20 cellular contexts compared by ENCODE assay signal in genomic region chr5:132277971-132278964, GRCh38. TPM values are rescaled to one million over a fixed set of nuclear protein-coding genes. Genes with fewer than 3 reads are reported as not detected.
A peak's percentile ranks its signal among the peaks of the same experiment; 100 is the strongest.
DNase-seq lines count a peak whose midpoint lies in the region; ATAC-seq, FAIRE-seq and TF ChIP-seq lines count a peak whose summit lies in the region.
"Had no signal": no experiment of that assay in that cellular context is flagged by ENCODE, and none has a peak within 500 bp of the region (broad histone marks: within the 10 kb centered on the region; RNA-seq: fewer than 3 reads in every experiment).

No MANE protein-coding gene starts in this region.

- no peak overlapping the region for H3K4me3 ChIP-seq in SJCRH30
- H3K4me3 ChIP-seq in kidney (ENCODE audit: low read length in 2 of 2) = peak overlapping the region in 1 of 2 donors; percentile 74
- no peak overlapping the region for H3K4me3 ChIP-seq in small intestine (ENCODE audit: low read depth in 1 of 2, low read length in 2 of 2)
- H3K4me3 ChIP-seq: esophagus muscularis mucosa, heart left ventricle, left lung, upper lobe of left lung had no signal

- DNase-seq in SJCRH30 = no peak
- peak; percentile 63 for DNase-seq in kidney
- peak; percentile 95 for DNase-seq in small intestine
- DNase-seq in NCI-H510A treated with DMSO at 0.1 percent for 48 hours (lab: John Stamatoyannopoulos, UW) = no peak
- no peak for DNase-seq in NCI-H82 (lab: John Stamatoyannopoulos, UW)
- DNase-seq: activated CD4-positive, alpha-beta T cell treated with anti-CD3 and anti-CD28 coated beads, Interleukin-2, amount 10 ng/mL, durations not matched to agents 24 days and 14 days; activated T-cell treated with anti-CD3 and anti-CD28 coated beads, Interleukin-2, amount 50 U/mL, for 72 hours; C1 segment of cervical spinal cord; DMS79 treated with DMSO at 0.1 percent for 48 hours; heart left ventricle; KG1; left lung; naive thymus-derived CD4-positive, alpha-beta T cell; SHP77 treated with DMSO at 0.1 percent for 48 hours; stimulated activated CD4-positive, alpha-beta T cell treated with anti-CD3 and anti-CD28 coated beads, Interleukin-1b, Interleukin-23, amount 100 ng/mL, for 48 hours; T-helper 9 cell had no signal

- H3K27ac ChIP-seq in SJCRH30 = 0 out of 2 replicates have a peak overlapping the region, but pooled peaks have one; percentile 9
- H3K27ac ChIP-seq in kidney (ENCODE audit: low read depth in 2 of 2, low read length in 2 of 2) = peak overlapping the region; percentile 62 to 74
- H3K27ac ChIP-seq in small intestine (ENCODE audit: low read depth in 1 of 2, low read length in 1 of 2) = peak overlapping the region; percentile 72 to 73
- H3K27ac ChIP-seq: esophagus muscularis mucosa, heart left ventricle, left lung, upper lobe of left lung had no signal

- H3K9me3 ChIP-seq in SJCRH30 (replicated peaks) = no peaks in the 10 kb centered on the region
- no peaks in the 10 kb centered on the region for H3K9me3 ChIP-seq in kidney (ENCODE audit: control insufficient read depth in 1 of 2, low read length in 2 of 2)
- no peaks in the 10 kb centered on the region for H3K9me3 ChIP-seq in small intestine (ENCODE audit: control insufficient read depth, low read depth)
- H3K9me3 ChIP-seq: esophagus muscularis mucosa, heart left ventricle, left lung, upper lobe of left lung had no signal

- no peak for ATAC-seq in HG03432 (IDR thresholded peaks at IDR 0.05; ENCODE audit: unreplicated experiment)
- ATAC-seq: activated T-cell treated with anti-CD3 and anti-CD28 coated beads, Interleukin-2, amount 50 U/mL, for 72 hours; heart left ventricle; left lung; naive thymus-derived CD4-positive, alpha-beta T cell had no signal

- peak overlapping the region in 1 of 2 donors; percentile 14 for H3K9ac ChIP-seq in kidney (ENCODE audit: low read length in 2 of 2)

- 43 to 66% (median 54%) methylated on average over 7 of the region's 7 CpGs for WGBS in small intestine, 3 donors

- intact Hi-C loops in kidney (cut with DNase I) = no loop called here

- H3K36me3 ChIP-seq in SJCRH30 (0 out of 2 replicates have a peak, but pooled peaks cover 5% of the 10 kb centered on the region), kidney (ENCODE audit: control insufficient read depth in 1 of 2, insufficient read depth in 2 of 2, low read length in 2 of 2) (no peaks in the 10 kb centered on the region), small intestine (ENCODE audit: control insufficient read depth in 2 of 2, insufficient read depth in 2 of 2, low read length in 2 of 2) (no peaks in the 10 kb centered on the region)
- H3K36me3 ChIP-seq: heart left ventricle, left lung, upper lobe of left lung had no signal

- no peak for TF ChIP-seq CTCF in kidney (IDR thresholded peaks at IDR 0.05; ENCODE audit: borderline replicate concordance, extremely low read depth, insufficient read depth)

- H3K4me1 ChIP-seq in SJCRH30 = peaks cover 24% of the 10 kb centered on the region
- peaks cover 10 to 20% of the 10 kb centered on the region in 2 donors for H3K4me1 ChIP-seq in kidney (ENCODE audit: control insufficient read depth in 1 of 2, insufficient read depth in 1 of 2, low read depth in 1 of 2, low read length in 2 of 2)
- peaks cover 0 to 11% of the 10 kb centered on the region in 2 donors for H3K4me1 ChIP-seq in small intestine (ENCODE audit: control insufficient read depth in 2 of 2, insufficient read depth in 1 of 2, low read depth in 1 of 2, low read length in 1 of 2)
- H3K4me1 ChIP-seq: upper lobe of left lung had no signal

- H3K27me3 ChIP-seq in SJCRH30 (no peaks in the 10 kb centered on the region), small intestine (ENCODE audit: control insufficient read depth in 2 of 2, insufficient read depth in 2 of 2, low read length in 2 of 2) (no peaks in the 10 kb centered on the region)
- H3K27me3 ChIP-seq: esophagus muscularis mucosa, heart left ventricle, left lung, upper lobe of left lung had no signal

- FAIRE-seq in kidney (lab: Jason Lieb, UNC) (no peak), small intestine (lab: Jason Lieb, UNC) (no peak)
- FAIRE-seq: colon had no signal

RNA-seq across cellular contexts. Expression of gene SLC22A4, which starts 15.9 kb away (rescaled TPM):
- total RNA-seq in SJCRH30 (2014; rRNA removed; shearing (Covaris generic)) = 0.28 and 1.1 TPM in 2 replicates
- total RNA-seq in kidney = 2.4 TPM
- polyA plus RNA-seq in kidney (ENCODE audit: insufficient read depth, low read depth, low replicate concordance) (7.6 TPM), small intestine (1 to 10 TPM; 1.5 to 5.7 (median 4.2) TPM)
- polyA plus RNA-seq: naive thymus-derived CD4-positive, alpha-beta T cell had no signal

RNA-seq across cellular contexts. Expression of gene PDLIM4, which starts 20.8 kb away (rescaled TPM):
- 65.4 and 66.3 TPM in 2 replicates for total RNA-seq in SJCRH30 (2014; rRNA removed; shearing (Covaris generic))
- 47.0 TPM for total RNA-seq in kidney
- polyA plus RNA-seq in kidney (ENCODE audit: insufficient read depth, low read depth, low replicate concordance) (31.6 TPM), small intestine (10 to 100 TPM in 1 of 3 donors, 1 to 10 TPM in 2; 2.5 to 14.2 (median 5.9) TPM)
- polyA plus RNA-seq: naive thymus-derived CD4-positive, alpha-beta T cell had no signal

RNA-seq across cellular contexts. Expression of gene P4HA2, which starts 50.6 kb away (rescaled TPM):
- 75.5 and 77.7 TPM in 2 replicates for total RNA-seq in SJCRH30 (2014; rRNA removed; shearing (Covaris generic))
- 32.5 TPM for total RNA-seq in kidney
- polyA plus RNA-seq in kidney (ENCODE audit: insufficient read depth, low read depth, low replicate concordance) (54.1 TPM), small intestine (10 to 100 TPM; 15.7 to 24.8 (median 19.1) TPM)
- polyA plus RNA-seq: naive thymus-derived CD4-positive, alpha-beta T cell had no signal

Comparison
In these comparisons a context has a peak if more than half of its experiments do, and no peak if none do; other contexts are left out.
1. DNase-seq: peak in kidney (single experiment) and small intestine (single experiment); none in SJCRH30 (0 of 2), NCI-H510A treated with DMSO at 0.1 percent for 48 hours (single experiment) and NCI-H82 (single experiment).
2. H3K27ac ChIP-seq: peak in every context shown above with its lines; median percentile 72 in small intestine; 68 in kidney; 9 in SJCRH30.